ENCODE assay signal across 9 cellular contexts in the genomic region with DNA sequence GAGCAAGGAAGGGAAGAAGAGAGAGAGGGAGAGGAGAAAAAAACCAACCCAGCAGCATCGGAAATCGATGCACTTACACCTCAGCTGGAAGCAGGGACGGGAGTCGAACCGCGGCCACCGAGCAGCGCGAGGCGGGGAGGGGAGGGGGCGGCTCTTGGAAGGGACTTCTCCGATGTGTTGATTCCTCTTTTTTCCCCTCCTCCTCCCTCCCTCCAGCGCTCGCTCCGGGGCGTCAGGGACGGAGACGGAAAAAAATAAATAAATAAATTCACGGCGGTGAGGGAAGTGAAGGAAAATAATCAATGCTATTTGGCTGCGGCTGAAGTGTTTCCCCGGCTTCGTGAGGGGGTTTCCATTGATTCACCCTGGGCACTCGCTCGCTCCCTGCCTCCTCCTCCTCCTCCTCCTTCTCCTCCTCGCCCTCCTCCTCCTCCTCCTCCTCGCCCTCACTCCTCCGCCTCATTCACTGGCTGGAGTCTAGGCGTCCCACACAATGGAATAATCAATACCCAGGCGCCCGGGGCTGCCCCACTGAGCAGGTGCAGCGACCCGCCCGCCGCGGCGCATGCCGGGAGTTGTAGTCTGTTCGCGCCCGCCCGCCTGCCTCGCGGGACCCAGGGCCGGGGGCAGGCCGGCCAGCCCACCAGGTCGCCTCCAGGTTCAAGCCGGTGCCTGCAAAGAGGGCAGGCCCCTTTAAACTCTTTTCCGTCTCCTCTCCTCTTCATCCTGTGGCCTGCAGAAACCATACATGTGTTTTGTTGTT. TPM values are rescaled to one million over a fixed set of nuclear protein-coding genes. Genes with fewer than 3 reads are reported as not detected.
A peak's percentile ranks its signal among the peaks of the same experiment; 100 is the strongest.
DNase-seq lines count a peak whose midpoint lies in the region; ATAC-seq, FAIRE-seq and TF ChIP-seq lines count a peak whose summit lies in the region.
"Had no signal": no experiment of that assay in that cellular context is flagged by ENCODE, and none has a peak within 500 bp of the region (broad histone marks: within the 10 kb centered on the region; RNA-seq: fewer than 3 reads in every experiment).

A gene (minus strand): TSS at position 500 of the 763 bp plus-strand sequence. CDS start 16,440 bp downstream, outside the sequence.

- peaks cover 16% of the 10 kb centered on the region for H3K79me2 ChIP-seq in DND-41 (ENCODE audit: insufficient read depth, low read length)

- 0 to 1% methylated on average over 44 to 47 of the region's 49 CpGs for WGBS in pancreas, 2 donors
- WGBS in thymus, result under 1% methylated on average over 49 of the region's 49 CpGs

- no peaks in the 10 kb centered on the region; the same call in 1 of the 2 replicates for H3K36me3 ChIP-seq in DND-41 (ENCODE audit: insufficient read depth, low read length)
- no peaks in the 10 kb centered on the region for H3K36me3 ChIP-seq in pancreas
- H3K36me3 ChIP-seq in thymus (ENCODE audit: control insufficient read depth, insufficient read depth), result no peaks in the 10 kb centered on the region

- H3K27me3 ChIP-seq in DND-41 (ENCODE audit: insufficient read depth, low read length, poor library complexity), result no peaks in the 10 kb centered on the region
- H3K27me3 ChIP-seq in pancreas, result no peaks in the 10 kb centered on the region
- peaks cover 14% of the 10 kb centered on the region for H3K27me3 ChIP-seq in thymus (ENCODE audit: control insufficient read depth, insufficient read depth)

- H4K20me1 ChIP-seq in DND-41 (ENCODE audit: insufficient read depth, low read length), result no peaks in the 10 kb centered on the region

- H3K4me3 ChIP-seq in DND-41 (ENCODE audit: low read depth in 1 of 2, low read length in 2 of 2) (peak within 1 kb of the TSS; percentile 49 to 74), pancreas (peak within 1 kb of the TSS; percentile 40 to 75 (median 52)), thymus (ENCODE audit: low read length) (peak within 1 kb of the TSS; percentile 58)

- peak within 1 kb of the TSS; percentile 67 for H3K9ac ChIP-seq in DND-41 (ENCODE audit: low read depth, low read length)

- intact Hi-C loops in Right ventricle myocardium superior (cut with DNase I) (no loop called here), pancreas (cut with DNase I) (no loop called here)

- peak within 1 kb of the TSS; percentile 89 for H3K4me2 ChIP-seq in DND-41 (ENCODE audit: insufficient read depth, low read length)

- H3K4me1 ChIP-seq in DND-41 (ENCODE audit: insufficient read depth, low read length) (peaks cover 37% of the 10 kb centered on the region), pancreas (peaks cover 0 to 3% (median 0%) of the 10 kb centered on the region in 3 donors), thymus (ENCODE audit: control insufficient read depth, insufficient read depth, low read length) (peaks cover 3% of the 10 kb centered on the region)

- TF ChIP-seq CTCF in DND-41 (IDR thresholded peaks at IDR 0.05; ENCODE audit: borderline replicate concordance, extremely low read depth, low read length, poor library complexity, severe bottlenecking) (no peak), pancreas (IDR thresholded peaks at IDR 0.05) (no peak)

- FAIRE-seq in pancreas (lab: Jason Lieb, UNC), result no peak
- FAIRE-seq: islet of Langerhans had no signal

- DNase-seq in DND-41 (peak; percentile 83), HCEC 1CT (peak; percentile 58), NAMALWA (ENCODE audit: low spot score) (peak; percentile 73), SK-N-DZ (ENCODE audit: low spot score) (peak; percentile 95), Right ventricle myocardium superior (peak; percentile 90), pancreas (peak; percentile 83 to 95 (median 92))
- DNase-seq in activated naive CD4-positive, alpha-beta T cell treated with Interleukin-2 at 50 U/mL for 16 hours, result peak; percentile 83

- peak within 1 kb of the TSS; percentile 85 for H2AFZ ChIP-seq in DND-41 (ENCODE audit: low read depth, low read length)

- ATAC-seq in DND-41 (ENCODE audit: insufficient read depth, low read depth) (peak; percentile 75), Right ventricle myocardium superior (ENCODE audit: poor library complexity) (peak; percentile 79), pancreas (peak; percentile 83 to 87 (median 83))

- H3K9me3 ChIP-seq in DND-41 (ENCODE audit: insufficient read depth, low read length, severe bottlenecking), result no peaks in the 10 kb centered on the region
- H3K9me3 ChIP-seq in pancreas, result no peaks in the 10 kb centered on the region
- H3K9me3 ChIP-seq in thymus (ENCODE audit: control insufficient read depth), result no peaks in the 10 kb centered on the region

- H3K27ac ChIP-seq in DND-41 (ENCODE audit: low read length), result peak within 1 kb of the TSS; percentile 60
- H3K27ac ChIP-seq in pancreas, result peak within 1 kb of the TSS in 2 of 4 donors; percentile 66 to 75
- no peak within 1 kb of the TSS for H3K27ac ChIP-seq in thymus (ENCODE audit: low read depth)

RNA-seq across cellular contexts. Expression of the gene that starts here (rescaled TPM):
- 0.60 and 0.78 TPM in 2 replicates for polyA plus RNA-seq in SK-N-DZ (2014; cell fraction: cytosol; rRNA removed)
- polyA plus RNA-seq in SK-N-DZ (2014; cell fraction: nucleus; rRNA removed), result 0.12 and 2.2 TPM in 2 replicates
- total RNA-seq in Right ventricle myocardium superior (0.97 TPM), pancreas (1 to 10 TPM in 3 of 6 donors, under 1 TPM in 3; 0.63 to 3.8 (median 1.0) TPM)
- polyA plus RNA-seq in pancreas (1 to 10 TPM; 1.7 to 3.0 TPM), thymus (0.48 TPM)

Comparison
In these comparisons a context has a peak if more than half of its experiments do, and no peak if none do; other contexts are left out.
1. Peak in DNase-seq and ATAC-seq in Right ventricle myocardium superior; RNA of the gene not detected or under 1 TPM.